ENCODE assay signal across 16 cellular contexts in genomic region chr3:103906304-103906703, GRCh38.
"Had no signal": no experiment of that assay in that cellular context is flagged by ENCODE, and none has a peak within 500 bp of the region (broad histone marks: within the 10 kb centered on the region; RNA-seq: fewer than 3 reads in every experiment).

No MANE protein-coding gene starts in this region.

- DNase-seq: cortex of kidney; dorsolateral prefrontal cortex; effector CD4-positive, alpha-beta T cell; left ventricle myocardium superior; lower lobe of right lung; natural killer cell; right lobe of liver; small intestine; stimulated activated CD4-positive, alpha-beta T cell treated with anti-CD3 and anti-CD28 coated beads, Interleukin-12 subunit alpha, Interleukin-12 subunit beta, amount 100 ng/mL, for 4 hours; stimulated activated CD4-positive, alpha-beta T cell treated with anti-CD3 and anti-CD28 coated beads, Interleukin-1b, Interleukin-23, amount 100 ng/mL, for 48 hours; stimulated activated CD4-positive, alpha-beta T cell treated with anti-CD3 and anti-CD28 coated beads, Interleukin-4, amount 100 ng/mL, for 1 hour; stimulated activated CD8-positive, alpha-beta memory T cell treated with anti-CD3 and anti-CD28 coated beads, Interleukin-4, amount 100 ng/mL, for 48 hours; stimulated activated naive CD4-positive, alpha-beta T cell; stimulated activated naive CD8-positive, alpha-beta T cell treated with anti-CD3 and anti-CD28 coated beads, Interleukin-15, amount 100 ng/mL, for 72 hours; thyroid gland; trophoblast cell had no signal

- ATAC-seq: left ventricle myocardium superior; lower lobe of right lung; natural killer cell; right lobe of liver; stimulated activated naive CD8-positive, alpha-beta T cell treated with anti-CD3 and anti-CD28 coated beads, Interleukin-15, amount 100 ng/mL, for 72 hours had no signal
